ENCODE assay signal across 19 cellular contexts in the genomic region with DNA sequence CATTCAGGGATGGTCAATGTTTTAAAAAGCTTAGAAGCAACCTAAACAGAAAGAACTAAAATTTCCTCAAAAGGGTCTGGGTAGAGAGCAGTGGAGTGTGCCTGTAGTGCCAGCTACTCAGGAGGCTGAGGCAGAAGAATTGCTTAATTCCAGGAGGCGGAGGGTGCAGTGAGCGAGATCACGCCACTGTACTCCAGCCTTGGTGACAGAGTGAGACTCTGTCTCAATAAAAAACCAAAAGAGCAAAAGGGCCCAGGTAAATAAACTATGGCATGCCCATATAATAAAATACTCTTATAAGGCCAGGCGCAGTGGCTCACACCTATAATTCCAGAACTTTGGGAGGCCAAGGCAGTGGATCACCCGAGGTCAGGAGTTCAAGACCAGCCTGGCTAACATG.
DNase-seq lines count a peak whose midpoint lies in the region; ATAC-seq and TF ChIP-seq lines count a peak whose summit lies in the region.
"Had no signal": no experiment of that assay in that cellular context is flagged by ENCODE, and none has a peak within 500 bp of the region (broad histone marks: within the 10 kb centered on the region; RNA-seq: fewer than 3 reads in every experiment).

No MANE protein-coding gene starts in this region.

- H3K4me3 ChIP-seq in Panc1 (ENCODE audit: low read depth in 2 of 2, low read length in 2 of 2) (no peak overlapping the region), left lung (no peak overlapping the region), neural progenitor cell (no peak overlapping the region), upper lobe of right lung (no peak overlapping the region), uterus (no peak overlapping the region)
- H3K4me3 ChIP-seq: SJCRH30 had no signal

- POLR2A ChIA-PET in Panc1 (lab: Charles Lee): interaction anchor here (0.7 to 1.1 kb wide), 2 partner anchors 16 to 104 kb away, joined by 3 read pairs; no protein-coding TSS in a partner anchor

- H3K27me3 Mint-ChIP-seq in neural progenitor cell (ENCODE audit: insufficient read depth, low read depth): peaks cover 4% of the 10 kb centered on the region
- no peaks in the 10 kb centered on the region for H3K27me3 Mint-ChIP-seq in immature natural killer cell (ENCODE audit: low read depth in 3 of 3)
- H3K27me3 Mint-ChIP-seq: B cell had no signal

- H2AFZ ChIP-seq in neural progenitor cell (replicated peaks): no peak overlapping the region

- H3K4me1 ChIP-seq in Panc1 (ENCODE audit: control insufficient read depth, insufficient read depth, low read length) (peaks cover 18% of the 10 kb centered on the region), left lung (peaks cover 1 to 10% of the 10 kb centered on the region in 2 donors), neural progenitor cell (peaks cover 30% of the 10 kb centered on the region), upper lobe of right lung (peaks cover 17% of the 10 kb centered on the region), uterus (peaks cover 0 to 7% of the 10 kb centered on the region in 2 donors)
- H3K4me1 ChIP-seq: SJCRH30 had no signal

- H3K4me3 Mint-ChIP-seq in neural progenitor cell: peak overlapping the region; percentile 41
- H3K4me3 Mint-ChIP-seq in immature natural killer cell: no peak overlapping the region
- H3K4me3 Mint-ChIP-seq: B cell had no signal

- H3K36me3 Mint-ChIP-seq in neural progenitor cell: peaks cover 2% of the 10 kb centered on the region
- H3K36me3 Mint-ChIP-seq in immature natural killer cell: peaks cover 3 to 6% (median 4%) of the 10 kb centered on the region in 3 donors

- in situ Hi-C loops in Panc1 (cut with HindIII; ENCODE audit: low pct_unique_long_range_greater_than_20kb, low sequenced_read_pairs): no loop called here

- no peak for TF ChIP-seq POLR2A in uterus (IDR thresholded peaks at IDR 0.05)

- CTCF ChIA-PET in Panc1 (lab: Charles Lee): interaction anchor here (0.6 kb wide), 1 partner anchor 19 kb away, joined by 4 read pairs; no protein-coding TSS in a partner anchor

- H3K4me1 Mint-ChIP-seq in neural progenitor cell: peaks cover 42% of the 10 kb centered on the region
- peaks cover under 1 to 2% of the 10 kb centered on the region in 2 donors for H3K4me1 Mint-ChIP-seq in immature natural killer cell
- H3K4me1 Mint-ChIP-seq: B cell had no signal

- H3K79me2 ChIP-seq in neural progenitor cell (ENCODE audit: low read depth): peaks cover 35% of the 10 kb centered on the region

- H3K9me3 ChIP-seq in Panc1 (ENCODE audit: control insufficient read depth, insufficient read depth, low read depth, low read length) (no peaks in the 10 kb centered on the region), left lung (no peaks in the 10 kb centered on the region), neural progenitor cell (ENCODE audit: low read depth) (no peaks in the 10 kb centered on the region), upper lobe of right lung (no peaks in the 10 kb centered on the region), uterus (no peaks in the 10 kb centered on the region)
- H3K9me3 ChIP-seq: SJCRH30 had no signal

- H3K27me3 ChIP-seq in Panc1 (ENCODE audit: control insufficient read depth, insufficient read depth, low read length) (no peaks in the 10 kb centered on the region), left lung (no peaks in the 10 kb centered on the region), neural progenitor cell (no peaks in the 10 kb centered on the region), upper lobe of right lung (no peaks in the 10 kb centered on the region), uterus (no peaks in the 10 kb centered on the region)
- H3K27me3 ChIP-seq: SJCRH30 had no signal

- DNase-seq in Panc1 (ENCODE audit: low read depth, low spot score) (no peak), left lung (no peak), neural progenitor cell (ENCODE audit: low spot score) (no peak), upper lobe of right lung (no peak), uterus (no peak), immature natural killer cell (no peak), AG20443 (ENCODE audit: low spot score) (no peak)
- DNase-seq in activated CD4-positive, alpha-beta T cell treated with anti-CD3 and anti-CD28 coated beads for 1 hour: no peak
- DNase-seq: DMS 273 treated with DMSO at 0.1 percent for 48 hours, DND-41, IMR-90, NCI-H1417, NCI-H187 treated with DMSO at 0.1 percent for 48 hours, NCI-H2227 treated with DMSO at 0.1 percent for 48 hours, NCI-H524, NCI-H82, PC-3, SJCRH30 had no signal

- H3K36me3 ChIP-seq in Panc1 (ENCODE audit: control insufficient read depth, insufficient read depth, low read length) (no peaks in the 10 kb centered on the region), left lung (no peaks in the 10 kb centered on the region), neural progenitor cell (no peaks in the 10 kb centered on the region), upper lobe of right lung (no peaks in the 10 kb centered on the region), uterus (no peaks in the 10 kb centered on the region)
- H3K36me3 ChIP-seq: SJCRH30 had no signal

- ATAC-seq in Panc1 (no peak), left lung (peak; percentile 43), upper lobe of right lung (peak; percentile 70)
- ATAC-seq: PC-3 had no signal

- H3K4me2 ChIP-seq in neural progenitor cell: no peak overlapping the region

- H3K27ac ChIP-seq in Panc1 (ENCODE audit: low read length) (0 out of 2 replicates have a peak overlapping the region, but pooled peaks have one; percentile 10), left lung (no peak overlapping the region), neural progenitor cell (no peak overlapping the region), upper lobe of right lung (no peak overlapping the region), uterus (no peak overlapping the region)
- H3K27ac ChIP-seq: SJCRH30 had no signal

- H4K20me1 ChIP-seq in neural progenitor cell (ENCODE audit: low read depth): no peaks in the 10 kb centered on the region

- H3F3A ChIP-seq in neural progenitor cell (ENCODE audit: low read depth): peaks cover 44% of the 10 kb centered on the region

- no peak overlapping the region for H3K27ac Mint-ChIP-seq in neural progenitor cell
- H3K27ac Mint-ChIP-seq in immature natural killer cell: no peak overlapping the region
- H3K27ac Mint-ChIP-seq: B cell had no signal

- BruUV-seq in Panc1 (replicated peaks; lab: Mats Ljungman, UMichigan): no TSS peak

- intact Hi-C loops in Panc1 (cut with micrococcal nuclease; ENCODE audit: unreplicated experiment): no loop called here
- intact Hi-C loops in left lung (cut with DNase I): no loop called here
- intact Hi-C loops in upper lobe of right lung (cut with DNase I): no loop called here
- intact Hi-C loops in uterus (cut with DNase I; ENCODE audit: low total_unique reads): no loop called here

- H3K9me3 Mint-ChIP-seq in neural progenitor cell: no peaks in the 10 kb centered on the region
- H3K9me3 Mint-ChIP-seq in immature natural killer cell: no peaks in the 10 kb centered on the region

- TF ChIP-seq CTCF in Panc1 (IDR thresholded peaks at IDR 0.05): no peak
- TF ChIP-seq CTCF in left lung (IDR thresholded peaks at IDR 0.05): no peak
- no peak for TF ChIP-seq CTCF in neural progenitor cell (IDR thresholded peaks at IDR 0.05)
- no peak for TF ChIP-seq CTCF in upper lobe of right lung (IDR thresholded peaks at IDR 0.05)
- no peak for TF ChIP-seq CTCF in uterus (IDR thresholded peaks at IDR 0.05)

- no peak overlapping the region for H3K9ac ChIP-seq in neural progenitor cell
